12 cellular contexts compared by ENCODE assay signal in the genomic region with DNA sequence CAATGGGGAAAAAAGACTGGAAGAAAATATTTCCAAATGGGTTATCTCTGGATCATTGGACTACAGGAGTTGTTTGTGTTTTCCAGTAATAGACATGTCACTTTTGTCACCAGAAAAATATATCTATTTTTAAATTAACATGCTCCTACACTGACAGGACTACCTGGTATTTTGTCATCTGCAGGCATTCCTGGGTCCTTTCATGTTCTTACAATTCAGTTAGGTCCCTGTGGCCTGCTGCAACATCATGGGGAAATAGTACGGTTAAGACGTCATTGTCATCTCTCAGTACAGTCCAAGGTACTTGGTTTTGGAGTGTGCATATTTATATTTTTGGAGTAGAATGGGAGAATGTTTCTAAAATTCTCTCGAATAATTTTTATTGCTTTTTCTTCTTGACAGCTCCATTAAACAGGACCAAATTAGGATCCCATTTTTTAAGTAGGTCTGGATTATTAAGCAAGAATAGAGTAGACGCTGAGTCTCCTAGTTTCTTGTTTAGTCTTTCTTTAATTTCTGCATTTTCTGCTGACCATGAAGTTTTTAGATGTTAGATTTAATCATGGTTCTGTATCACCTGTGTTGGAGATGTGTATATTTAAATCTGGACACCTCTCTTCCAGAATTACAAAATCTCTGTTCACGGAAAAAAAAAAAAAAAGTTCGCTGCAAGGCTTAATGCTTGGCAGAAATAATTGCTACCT. TPM values are rescaled to one million over a fixed set of nuclear protein-coding genes. Genes with fewer than 3 reads are reported as not detected.
A peak's percentile ranks its signal among the peaks of the same experiment; 100 is the strongest.
DNase-seq lines count a peak whose midpoint lies in the region; ATAC-seq and TF ChIP-seq lines count a peak whose summit lies in the region.
"Had no signal": no experiment of that assay in that cellular context is flagged by ENCODE, and none has a peak within 500 bp of the region (broad histone marks: within the 10 kb centered on the region; RNA-seq: fewer than 3 reads in every experiment).

No MANE protein-coding gene starts in this region.

- peaks cover 18% of the 10 kb centered on the region for H3K36me3 Mint-ChIP-seq in activated naive CD4-positive, alpha-beta T cell treated with anti-CD3 and anti-CD28 coated beads, Interleukin-2, amount 50 U/mL, for 24 hours
- H3K36me3 Mint-ChIP-seq in mesothelial cell of epicardium, result peaks cover 14% of the 10 kb centered on the region

- H3K9ac ChIP-seq in adipocyte (ENCODE audit: low read length), result peak overlapping the region; percentile 43

- H4K20me1 ChIP-seq in osteoblast (ENCODE audit: insufficient read depth, low read length), result no peaks in the 10 kb centered on the region

- ATAC-seq in GM19395 (IDR thresholded peaks at IDR 0.05; ENCODE audit: unreplicated experiment), result no peak
- ATAC-seq: activated CD4-positive, CD25-positive, alpha-beta regulatory T cell treated with anti-CD3 and anti-CD28 coated beads, Interleukin-2, amount 50 U/mL, for 24 hours had no signal

- TF ChIP-seq POLR2A in thyroid gland (IDR thresholded peaks at IDR 0.05), result no peak

- H3K27ac ChIP-seq in thyroid gland, result peak overlapping the region in 2 of 3 donors; percentile 22 to 54
- H3K27ac ChIP-seq in osteoblast (ENCODE audit: low read depth, low read length), result no peak overlapping the region

- peaks cover 86% of the 10 kb centered on the region for H3K4me1 ChIP-seq in adipocyte (ENCODE audit: control insufficient read depth, insufficient read depth, low read length)
- H3K4me1 ChIP-seq in thyroid gland, result peaks cover 59 to 80% of the 10 kb centered on the region in 2 donors
- peaks cover 64% of the 10 kb centered on the region for H3K4me1 ChIP-seq in osteoblast (ENCODE audit: insufficient read depth, low read length)

- no peak overlapping the region for H2AFZ ChIP-seq in osteoblast (ENCODE audit: low read length)

- TF ChIP-seq CTCF in mesothelial cell of epicardium (IDR thresholded peaks at IDR 0.05; ENCODE audit: unreplicated experiment) (no peak), thyroid gland (IDR thresholded peaks at IDR 0.05) (no peak), osteoblast (IDR thresholded peaks at IDR 0.05; ENCODE audit: extremely low read depth, low read depth, low read length) (no peak)

- intact Hi-C loops in thyroid gland (cut with DNase I), result no loop called here

- no peak overlapping the region for H3K4me3 Mint-ChIP-seq in activated naive CD4-positive, alpha-beta T cell treated with anti-CD3 and anti-CD28 coated beads, Interleukin-2, amount 50 U/mL, for 24 hours
- H3K4me3 Mint-ChIP-seq in mesothelial cell of epicardium, result no peak overlapping the region

- no peaks in the 10 kb centered on the region for H3K27me3 ChIP-seq in adipocyte (replicated peaks; ENCODE audit: control insufficient read depth, insufficient read depth, low read length)
- H3K27me3 ChIP-seq in thyroid gland, result no peaks in the 10 kb centered on the region
- H3K27me3 ChIP-seq in osteoblast (ENCODE audit: insufficient read depth, low read length), result no peaks in the 10 kb centered on the region

- no peaks in the 10 kb centered on the region for H3K9me3 Mint-ChIP-seq in activated naive CD4-positive, alpha-beta T cell treated with anti-CD3 and anti-CD28 coated beads, Interleukin-2, amount 50 U/mL, for 24 hours
- H3K9me3 Mint-ChIP-seq in mesothelial cell of epicardium, result peaks cover 4% of the 10 kb centered on the region

- DNase-seq in activated naive CD4-positive, alpha-beta T cell treated with Interleukin-2 at 50 U/mL for 16 hours, result no peak
- DNase-seq in adipocyte (ENCODE audit: low read depth) (no peak), mesothelial cell of epicardium (ENCODE audit: low spot score in 2 of 2, unreplicated experiment in 2 of 2) (no peak), thyroid gland (no peak), superior temporal gyrus (ENCODE audit: extremely low spot score) (no peak), osteoblast (ENCODE audit: insufficient read length, low spot score, missing footprints) (no peak)
- DNase-seq: effector CD4-positive, alpha-beta T cell; NCI-H1092; NCI-H345 had no signal

- H3K79me2 ChIP-seq in osteoblast (ENCODE audit: insufficient read depth, low read length), result peaks cover 48% of the 10 kb centered on the region

- WGBS in thyroid gland, 2 donors, result 88 to 89% methylated on average over 6 of the region's 6 CpGs

- peaks cover 93% of the 10 kb centered on the region for H3K4me1 Mint-ChIP-seq in activated naive CD4-positive, alpha-beta T cell treated with anti-CD3 and anti-CD28 coated beads, Interleukin-2, amount 50 U/mL, for 24 hours
- H3K4me1 Mint-ChIP-seq in mesothelial cell of epicardium, result peaks cover 62% of the 10 kb centered on the region

- H3K9me3 ChIP-seq in adipocyte (ENCODE audit: control insufficient read depth, low read length) (no peaks in the 10 kb centered on the region), thyroid gland (no peaks in the 10 kb centered on the region), osteoblast (ENCODE audit: low read depth, low read length) (no peaks in the 10 kb centered on the region)

- H3K4me2 ChIP-seq in osteoblast (ENCODE audit: insufficient read depth, low read length), result no peak overlapping the region

- no peaks in the 10 kb centered on the region for H3K27me3 Mint-ChIP-seq in activated naive CD4-positive, alpha-beta T cell treated with anti-CD3 and anti-CD28 coated beads, Interleukin-2, amount 50 U/mL, for 24 hours
- H3K27me3 Mint-ChIP-seq in mesothelial cell of epicardium (ENCODE audit: low read depth), result no peaks in the 10 kb centered on the region

- no peaks in the 10 kb centered on the region for H3K36me3 ChIP-seq in adipocyte (ENCODE audit: control insufficient read depth, insufficient read depth, low read length, severe bottlenecking)
- no peaks in the 10 kb centered on the region for H3K36me3 ChIP-seq in thyroid gland
- H3K36me3 ChIP-seq in osteoblast (ENCODE audit: insufficient read depth, low read length), result no peaks in the 10 kb centered on the region

- peak overlapping the region; percentile 83 for H3K27ac Mint-ChIP-seq in activated naive CD4-positive, alpha-beta T cell treated with anti-CD3 and anti-CD28 coated beads, Interleukin-2, amount 50 U/mL, for 24 hours
- peak overlapping the region; percentile 43 for H3K27ac Mint-ChIP-seq in mesothelial cell of epicardium

- H3K4me3 ChIP-seq in adipocyte (ENCODE audit: low read length) (no peak overlapping the region), thyroid gland (replicated peaks in 1 of 3) (no peak overlapping the region), osteoblast (ENCODE audit: insufficient read depth, low read length) (no peak overlapping the region)

RNA-seq across cellular contexts. Expression of a gene that starts 46.9 kb away (rescaled TPM):
- 27.7 to 31.1 TPM (median 30.8 TPM) in 3 replicates for total RNA-seq in mesothelial cell of epicardium
- 10 to 100 TPM; 18.1 to 28.3 (median 24.2) TPM for total RNA-seq in thyroid gland
- 3.8 and 5.4 TPM in 2 replicates for total RNA-seq in osteoblast
